31 cellular contexts compared by ENCODE assay signal in genomic region chr11:44270403-44271192, GRCh38. TPM values are rescaled to one million over a fixed set of nuclear protein-coding genes. Genes with fewer than 3 reads are reported as not detected.
A peak's percentile ranks its signal among the peaks of the same experiment; 100 is the strongest.
DNase-seq lines count a peak whose midpoint lies in the region; TF ChIP-seq lines count a peak whose summit lies in the region.
"Had no signal": no experiment of that assay in that cellular context is flagged by ENCODE, and none has a peak within 500 bp of the region (broad histone marks: within the 10 kb centered on the region; RNA-seq: fewer than 3 reads in every experiment).

No MANE protein-coding gene starts in this region.

- H3K4me1 Mint-ChIP-seq in CD8-positive, alpha-beta memory T cell = no peaks in the 10 kb centered on the region
- H3K4me1 Mint-ChIP-seq in activated naive CD8-positive, alpha-beta T cell treated with anti-CD3 and anti-CD28 coated beads for 36 hours = no peaks in the 10 kb centered on the region
- H3K4me1 Mint-ChIP-seq: activated T-helper 17 cell treated with anti-CD3 and anti-CD28 coated beads, Interleukin-2, amount 50 U/mL, for 72 hours; immature natural killer cell; naive thymus-derived CD4-positive, alpha-beta T cell had no signal

- no peaks in the 10 kb centered on the region for H3K36me3 ChIP-seq in CD8-positive, alpha-beta memory T cell (ENCODE audit: insufficient read depth, low read length)
- peaks cover 88% of the 10 kb centered on the region for H3K36me3 ChIP-seq in SJSA1
- H3K36me3 ChIP-seq: gastrocnemius medialis, Peyer's patch had no signal

- no peak overlapping the region for H3K4me3 Mint-ChIP-seq in CD8-positive, alpha-beta memory T cell
- no peak overlapping the region for H3K4me3 Mint-ChIP-seq in activated naive CD8-positive, alpha-beta T cell treated with anti-CD3 and anti-CD28 coated beads for 36 hours
- H3K4me3 Mint-ChIP-seq: activated naive CD8-positive, alpha-beta T cell treated with anti-CD3 and anti-CD28 coated beads, Interleukin-2, amount 10 ng/mL, durations not matched to agents 7 days and 5 days; activated T-helper 17 cell treated with anti-CD3 and anti-CD28 coated beads, Interleukin-2, amount 50 U/mL, for 72 hours; CD4-positive, alpha-beta T cell; immature natural killer cell; naive thymus-derived CD4-positive, alpha-beta T cell; stimulated activated naive CD8-positive, alpha-beta T cell treated with anti-CD3 and anti-CD28 coated beads, Interleukin-15, Interleukin-2, amounts not matched to agents 100 ng/mL and 50 ng/mL, for 24 hours had no signal

- POLR2A ChIA-PET in CD8-positive, alpha-beta memory T cell (lab: Charles Lee) = no interaction called here

- no peak for TF ChIP-seq CTCF in fibroblast of pulmonary artery (IDR thresholded peaks at IDR 0.05; ENCODE audit: low read length, missing control alignments)

- H3K27me3 ChIP-seq in CD8-positive, alpha-beta memory T cell (ENCODE audit: insufficient read depth, low read length, poor library complexity, severe bottlenecking) = no peaks in the 10 kb centered on the region
- H3K27me3 ChIP-seq in SJSA1 (replicated peaks) = no peaks in the 10 kb centered on the region
- H3K27me3 ChIP-seq: gastrocnemius medialis, Peyer's patch had no signal

- no peak for DNase-seq in CD8-positive, alpha-beta memory T cell
- DNase-seq in SJSA1 (ENCODE audit: low read depth in 1 of 2, low spot score in 2 of 2) = peak; percentile 100
- DNase-seq in fibroblast of pulmonary artery (ENCODE audit: low read depth) = peak; percentile 15
- peak; percentile 69 for DNase-seq in smooth muscle cell of the brain vasculature (ENCODE audit: low read depth, low spot score)
- DNase-seq in G401 (ENCODE audit: low spot score) = no peak
- no peak for DNase-seq in activated CD4-positive, alpha-beta T cell treated with anti-CD3 and anti-CD28 coated beads, Interleukin-2, amount 50 U/mL, for 1 hour
- DNase-seq in activated T-cell treated with anti-CD3 and anti-CD28 coated beads, Interleukin-2, amount 50 U/mL, for 48 hours = no peak
- DNase-seq in activated naive CD8-positive, alpha-beta T cell treated with anti-CD3 and anti-CD28 coated beads for 36 hours = no peak
- DNase-seq: activated CD4-positive, alpha-beta T cell treated with anti-CD3 and anti-CD28 coated beads for 48 hours; activated naive CD8-positive, alpha-beta T cell treated with anti-CD3 and anti-CD28 coated beads, Interleukin-2, amount 10 ng/mL, durations not matched to agents 7 days and 5 days; CD4-positive, alpha-beta T cell; effector CD4-positive, alpha-beta T cell; gastrocnemius medialis; GDM1; GM23248; hippocampal formation; immature natural killer cell; KBM-7; mesendoderm; MM.1S; naive thymus-derived CD4-positive, alpha-beta T cell; NCI-H1436; NCI-H524 had no signal

- no peaks in the 10 kb centered on the region for H3K4me1 ChIP-seq in CD8-positive, alpha-beta memory T cell (ENCODE audit: insufficient read depth, low read length)
- peaks cover 45% of the 10 kb centered on the region for H3K4me1 ChIP-seq in SJSA1 (replicated peaks)
- H3K4me1 ChIP-seq: gastrocnemius medialis, parathyroid adenoma, Peyer's patch had no signal

- in situ Hi-C loops in G401 (cut with HindIII; ENCODE audit: low sequenced_read_pairs) = loop anchor here (25.0 kb wide), 1 partner anchor 158 kb away; no protein-coding TSS in a partner anchor

- H3K9me3 ChIP-seq in CD8-positive, alpha-beta memory T cell (ENCODE audit: low read length) = no peaks in the 10 kb centered on the region
- H3K9me3 ChIP-seq in SJSA1 (replicated peaks) = no peaks in the 10 kb centered on the region
- H3K9me3 ChIP-seq: gastrocnemius medialis, Peyer's patch had no signal

- H3K27me3 Mint-ChIP-seq in CD8-positive, alpha-beta memory T cell = peaks cover 4 to 5% of the 10 kb centered on the region in 2 donors
- H3K27me3 Mint-ChIP-seq in activated naive CD8-positive, alpha-beta T cell treated with anti-CD3 and anti-CD28 coated beads for 36 hours = no peaks in the 10 kb centered on the region
- H3K27me3 Mint-ChIP-seq: CD4-positive, alpha-beta T cell; naive thymus-derived CD4-positive, alpha-beta T cell; stimulated activated naive CD8-positive, alpha-beta T cell treated with anti-CD3 and anti-CD28 coated beads, Interleukin-15, Interleukin-2, amounts not matched to agents 100 ng/mL and 50 ng/mL, for 24 hours had no signal

- peak overlapping the region; percentile 57 for H3K27ac ChIP-seq in CD8-positive, alpha-beta memory T cell (ENCODE audit: low read depth, low read length)
- peak overlapping the region; percentile 84 for H3K27ac ChIP-seq in SJSA1
- H3K27ac ChIP-seq: gastrocnemius medialis, GM23248, parathyroid adenoma, Peyer's patch had no signal

- no peak overlapping the region for H3K4me3 ChIP-seq in CD8-positive, alpha-beta memory T cell (ENCODE audit: low read length)
- H3K4me3 ChIP-seq in SJSA1 (peak overlapping the region; percentile 1; the same call in 1 of the 2 replicates), fibroblast of pulmonary artery (replicated peaks; ENCODE audit: low read depth, low read length) (no peak overlapping the region)
- H3K4me3 ChIP-seq: gastrocnemius medialis, GM23248, Peyer's patch had no signal

- peaks cover 0 to 2% (median 0%) of the 10 kb centered on the region in 5 donors for H3K9me3 Mint-ChIP-seq in CD8-positive, alpha-beta memory T cell
- no peaks in the 10 kb centered on the region for H3K9me3 Mint-ChIP-seq in activated naive CD8-positive, alpha-beta T cell treated with anti-CD3 and anti-CD28 coated beads for 36 hours
- H3K9me3 Mint-ChIP-seq: activated naive CD8-positive, alpha-beta T cell treated with anti-CD3 and anti-CD28 coated beads, Interleukin-2, amount 10 ng/mL, durations not matched to agents 7 days and 5 days; activated T-helper 17 cell treated with anti-CD3 and anti-CD28 coated beads, Interleukin-2, amount 50 U/mL, for 72 hours; CD4-positive, alpha-beta T cell; immature natural killer cell; stimulated activated naive CD8-positive, alpha-beta T cell treated with anti-CD3 and anti-CD28 coated beads, Interleukin-15, Interleukin-2, amounts not matched to agents 100 ng/mL and 50 ng/mL, for 24 hours had no signal

- H3K27ac Mint-ChIP-seq in CD8-positive, alpha-beta memory T cell = no peak overlapping the region
- H3K27ac Mint-ChIP-seq in activated naive CD8-positive, alpha-beta T cell treated with anti-CD3 and anti-CD28 coated beads for 36 hours = no peak overlapping the region
- H3K27ac Mint-ChIP-seq: activated naive CD8-positive, alpha-beta T cell treated with anti-CD3 and anti-CD28 coated beads, Interleukin-2, amount 10 ng/mL, durations not matched to agents 7 days and 5 days; activated T-helper 17 cell treated with anti-CD3 and anti-CD28 coated beads, Interleukin-2, amount 50 U/mL, for 72 hours; CD4-positive, alpha-beta T cell; naive thymus-derived CD4-positive, alpha-beta T cell; stimulated activated naive CD8-positive, alpha-beta T cell treated with anti-CD3 and anti-CD28 coated beads, Interleukin-15, Interleukin-2, amounts not matched to agents 100 ng/mL and 50 ng/mL, for 24 hours had no signal

- peaks cover 0 to 12% (median 0%) of the 10 kb centered on the region in 3 donors for H3K36me3 Mint-ChIP-seq in CD8-positive, alpha-beta memory T cell
- no peaks in the 10 kb centered on the region for H3K36me3 Mint-ChIP-seq in activated naive CD8-positive, alpha-beta T cell treated with anti-CD3 and anti-CD28 coated beads for 36 hours
- H3K36me3 Mint-ChIP-seq: activated naive CD8-positive, alpha-beta T cell treated with anti-CD3 and anti-CD28 coated beads, Interleukin-2, amount 10 ng/mL, durations not matched to agents 7 days and 5 days; immature natural killer cell had no signal

- CTCF ChIA-PET in CD8-positive, alpha-beta memory T cell (lab: Charles Lee) = no interaction called here

RNA-seq across cellular contexts. Expression of gene ALX4, which starts 39.3 kb away (rescaled TPM):
- total RNA-seq in CD8-positive, alpha-beta memory T cell = not detected
- not detected for polyA plus RNA-seq in CD8-positive, alpha-beta memory T cell
- total RNA-seq in SJSA1 (2014; rRNA removed; shearing (Covaris generic)) = 30.3 and 41.6 TPM in 2 replicates
- 34.2 and 44.2 TPM in 2 replicates for total RNA-seq in G401 (2014; rRNA removed; shearing (Covaris generic))
- total RNA-seq in activated naive CD8-positive, alpha-beta T cell treated with anti-CD3 and anti-CD28 coated beads for 36 hours = not detected
- total RNA-seq: activated naive CD8-positive, alpha-beta T cell treated with anti-CD3 and anti-CD28 coated beads, Interleukin-2, amount 10 ng/mL, durations not matched to agents 7 days and 5 days; activated T-helper 17 cell treated with anti-CD3 and anti-CD28 coated beads, Interleukin-2, amount 50 U/mL, for 72 hours; CD4-positive, alpha-beta T cell; chondrocyte; GM23248; left lobe of liver; naive thymus-derived CD4-positive, alpha-beta T cell; Peyer's patch; right cardiac atrium; T-helper 2 cell treated with Interferon-gamma antibody and Interleukin-4, amounts not matched to agents 100 ng/mL and 5 ng/mL, for 36 hours had no signal
- polyA plus RNA-seq: GM23248, immature natural killer cell had no signal

Comparison
In these comparisons a context has a peak if more than half of its experiments do, and no peak if none do; other contexts are left out.
1. DNase-seq: peak in SJSA1 (2 of 2), fibroblast of pulmonary artery (single experiment) and smooth muscle cell of the brain vasculature (single experiment); none in CD8-positive, alpha-beta memory T cell (0 of 5), G401 (single experiment), activated CD4-positive, alpha-beta T cell treated with anti-CD3 and anti-CD28 coated beads, Interleukin-2, amount 50 U/mL, for 1 hour (single experiment), activated T-cell treated with anti-CD3 and anti-CD28 coated beads, Interleukin-2, amount 50 U/mL, for 48 hours (0 of 2) and activated naive CD8-positive, alpha-beta T cell treated with anti-CD3 and anti-CD28 coated beads for 36 hours (single experiment).
2. RNA of gene ALX4, which starts 39.3 kb away (total RNA-seq): 34.2 to 44.2 TPM in G401 and 30.3 to 41.6 TPM in SJSA1; not detected in CD8-positive, alpha-beta memory T cell and not detected in activated naive CD8-positive, alpha-beta T cell treated with anti-CD3 and anti-CD28 coated beads for 36 hours; every median in the first group is over 10 times any median in the second.